Comparison of ENCODE assay signal across 18 cellular contexts in the genomic region with DNA sequence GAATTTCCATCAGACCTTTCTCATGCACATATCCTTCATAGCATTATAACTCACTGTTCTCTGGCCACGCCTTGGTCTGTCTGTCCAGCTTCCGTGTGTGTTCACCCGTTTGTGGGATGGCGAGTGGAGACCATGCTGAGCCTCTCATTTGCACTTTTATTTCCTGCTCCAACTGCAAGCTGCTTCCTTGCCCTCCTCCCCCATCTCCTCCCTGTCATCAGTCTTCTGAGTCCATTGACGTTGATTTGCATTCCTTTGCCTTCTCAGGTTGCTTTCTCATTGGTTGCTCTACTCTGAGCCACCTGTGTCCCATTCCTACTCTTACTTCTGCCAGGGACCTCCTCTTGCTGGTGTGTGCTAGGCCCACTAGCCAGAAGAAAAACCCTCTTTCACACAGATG.
DNase-seq lines count a peak whose midpoint lies in the region; ATAC-seq and TF ChIP-seq lines count a peak whose summit lies in the region.
"Had no signal": no experiment of that assay in that cellular context is flagged by ENCODE, and none has a peak within 500 bp of the region (broad histone marks: within the 10 kb centered on the region; RNA-seq: fewer than 3 reads in every experiment).

No MANE protein-coding gene starts in this region.

- H3K27me3 ChIP-seq in cardiac muscle cell (no peaks in the 10 kb centered on the region), right cardiac atrium (ENCODE audit: control insufficient read depth, insufficient read depth) (no peaks in the 10 kb centered on the region), mesendoderm (ENCODE audit: insufficient read depth, low read length, poor library complexity) (no peaks in the 10 kb centered on the region)
- H3K27me3 ChIP-seq: upper lobe of right lung had no signal

- no peak overlapping the region for H3K18ac ChIP-seq in mesendoderm (ENCODE audit: low read length)

- H2BK5ac ChIP-seq in mesendoderm (ENCODE audit: low read length): no peak overlapping the region

- WGBS in right cardiac atrium: 60% methylated on average over 5 of the region's 5 CpGs
- WGBS in mesendoderm (ENCODE audit: extremely low coverage, insufficient coverage, low lambda C conversion rate): no CpG with 5 or more reads among the region's 5 CpGs

- no peak overlapping the region for H3K4ac ChIP-seq in mesendoderm (ENCODE audit: low read depth, low read length)

- no peak overlapping the region for H4K8ac ChIP-seq in mesendoderm (ENCODE audit: low read depth, low read length)

- H3K23ac ChIP-seq in mesendoderm (ENCODE audit: low read length): no peak overlapping the region

- H3K27ac ChIP-seq in cardiac muscle cell: no peak overlapping the region
- no peak overlapping the region for H3K27ac ChIP-seq in right cardiac atrium (ENCODE audit: low read length)
- H3K27ac ChIP-seq in mesendoderm (ENCODE audit: low read depth, low read length): no peak overlapping the region
- H3K27ac ChIP-seq: C4-2B, upper lobe of right lung had no signal

- H3K4me3 ChIP-seq in cardiac muscle cell (no peak overlapping the region), right cardiac atrium (ENCODE audit: low read length) (no peak overlapping the region), choroid plexus epithelial cell (ENCODE audit: low read depth, low read length) (no peak overlapping the region), mesendoderm (ENCODE audit: low read length) (no peak overlapping the region)
- H3K4me3 ChIP-seq: upper lobe of right lung had no signal

- H2AK5ac ChIP-seq in mesendoderm (ENCODE audit: low read length): no peak overlapping the region

- DNase-seq in cardiac muscle cell (ENCODE audit: low read depth in 1 of 2, low spot score in 1 of 2): peak; percentile 25 to 55
- no peak for DNase-seq in right cardiac atrium
- DNase-seq in choroid plexus epithelial cell (ENCODE audit: low read depth): peak; percentile 56
- peak; percentile 71 for DNase-seq in mesendoderm
- DNase-seq in COR-L47 (lab: John Stamatoyannopoulos, UW): no peak
- DNase-seq in cerebellum (ENCODE audit: low spot score): no peak
- DNase-seq: activated CD4-positive, alpha-beta T cell treated with anti-CD3 and anti-CD28 coated beads for 4 hours; activated gamma-delta T cell; IMR-90; MV-4-11; NCI-H82; T1000; upper lobe of right lung had no signal

- peaks cover 6% of the 10 kb centered on the region for H3K79me1 ChIP-seq in mesendoderm (ENCODE audit: low read length)

- H3K36me3 ChIP-seq in cardiac muscle cell: no peaks in the 10 kb centered on the region
- H3K36me3 ChIP-seq in mesendoderm (ENCODE audit: control insufficient read depth, insufficient read depth, low read length): no peaks in the 10 kb centered on the region
- H3K36me3 ChIP-seq: upper lobe of right lung had no signal

- no peaks in the 10 kb centered on the region for H3K79me2 ChIP-seq in mesendoderm (ENCODE audit: control insufficient read depth, insufficient read depth, low read length)

- TF ChIP-seq CTCF in cardiac muscle cell (IDR thresholded peaks at IDR 0.05; ENCODE audit: low read depth, low read length) (no peak), choroid plexus epithelial cell (conservative IDR thresholded peaks at IDR 0.05; ENCODE audit: low read depth, low read length) (no peak)

- H3K56ac ChIP-seq in mesendoderm (ENCODE audit: low read length): no peak overlapping the region

- H4K5ac ChIP-seq in mesendoderm (ENCODE audit: low read length): no peak overlapping the region

- intact Hi-C loops in right cardiac atrium (cut with DNase I): no loop called here

- H3K9ac ChIP-seq in mesendoderm (ENCODE audit: low read length): no peak overlapping the region

- H3K4me2 ChIP-seq in mesendoderm (ENCODE audit: low read length): no peak overlapping the region

- no peak overlapping the region for H2BK15ac ChIP-seq in mesendoderm (replicated peaks; ENCODE audit: low read depth)

- H3K4me1 ChIP-seq in cardiac muscle cell (ENCODE audit: low read depth) (peaks cover 53% of the 10 kb centered on the region), right cardiac atrium (ENCODE audit: control insufficient read depth, insufficient read depth, low read length) (peaks cover 10% of the 10 kb centered on the region), mesendoderm (ENCODE audit: control insufficient read depth, low read depth, low read length) (peaks cover 4% of the 10 kb centered on the region)

- H3K9me3 ChIP-seq in cardiac muscle cell (ENCODE audit: low read depth): no peaks in the 10 kb centered on the region
- no peaks in the 10 kb centered on the region for H3K9me3 ChIP-seq in right cardiac atrium (ENCODE audit: control insufficient read depth, low read length)
- H3K9me3 ChIP-seq: upper lobe of right lung had no signal

- ATAC-seq in right cardiac atrium (no peak), GM18909 (IDR thresholded peaks at IDR 0.05; ENCODE audit: poor library complexity, unreplicated experiment) (no peak), GM21367 (IDR thresholded peaks at IDR 0.05; ENCODE audit: unreplicated experiment) (no peak)
- ATAC-seq: esophagus mucosa, SK-N-SH treated with all-trans-retinoic acid at 6 μM for 48 hours, upper lobe of right lung had no signal

- H2BK120ac ChIP-seq in mesendoderm (ENCODE audit: low read depth, low read length): no peak overlapping the region

Comparison
In these comparisons a context has a peak if more than half of its experiments do, and no peak if none do; other contexts are left out.
1. DNase-seq: peak in cardiac muscle cell (2 of 2), choroid plexus epithelial cell (single experiment) and mesendoderm (single experiment); none in right cardiac atrium (0 of 3), COR-L47 (single experiment) and cerebellum (single experiment).